Comparison of ENCODE assay signal across 1 cellular context in the genomic region with DNA sequence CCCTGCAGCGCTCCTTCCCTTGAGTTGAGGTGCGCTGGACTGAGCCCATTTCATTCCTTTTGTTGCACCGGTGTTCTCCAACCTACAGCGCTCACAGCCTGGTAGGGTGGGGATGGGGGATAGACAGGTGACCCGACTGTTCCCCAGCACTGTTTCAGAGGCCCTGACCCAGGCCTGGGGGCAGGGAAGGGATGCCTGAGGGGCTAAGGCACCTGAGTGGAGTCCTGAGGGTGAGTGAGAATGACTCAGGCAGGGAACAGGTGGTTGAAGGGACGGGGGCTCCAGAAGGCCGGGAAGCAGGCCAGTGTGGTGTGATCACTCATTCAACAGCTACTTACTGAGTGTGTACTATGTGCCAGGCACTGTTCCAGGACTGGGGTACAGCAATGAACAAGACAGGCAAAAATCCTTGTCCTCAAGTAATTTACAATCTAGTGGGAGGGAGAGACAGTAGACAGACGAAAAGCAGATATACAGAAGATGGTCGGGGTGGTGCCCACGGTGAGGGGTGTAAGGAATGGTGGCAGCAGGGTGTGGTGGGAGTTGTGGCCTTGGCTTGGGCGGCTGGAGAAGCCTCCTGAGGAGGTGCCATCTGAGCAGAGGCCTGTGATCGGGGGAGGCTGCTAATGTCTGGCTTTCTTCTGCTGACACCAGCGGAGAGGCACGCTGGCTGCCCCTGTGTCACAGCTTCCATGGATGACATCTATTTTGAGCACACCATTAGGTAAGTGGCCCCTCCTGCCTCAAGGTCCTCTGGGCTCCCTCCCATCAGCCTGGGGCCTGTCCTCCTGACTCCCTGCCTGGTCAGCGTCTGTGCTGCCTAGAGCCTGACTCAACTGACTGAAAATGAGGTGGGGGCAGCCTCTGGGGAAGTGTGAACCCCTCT.
TF ChIP-seq lines count a peak whose summit lies in the region.

No MANE protein-coding gene starts in this region.

TF ChIP-seq in HEK293, 187 proteins besides CTCF, POLR2A, EP300 and RAD21 (continued from another document):
- TF ChIP-seq, protein P1, sequence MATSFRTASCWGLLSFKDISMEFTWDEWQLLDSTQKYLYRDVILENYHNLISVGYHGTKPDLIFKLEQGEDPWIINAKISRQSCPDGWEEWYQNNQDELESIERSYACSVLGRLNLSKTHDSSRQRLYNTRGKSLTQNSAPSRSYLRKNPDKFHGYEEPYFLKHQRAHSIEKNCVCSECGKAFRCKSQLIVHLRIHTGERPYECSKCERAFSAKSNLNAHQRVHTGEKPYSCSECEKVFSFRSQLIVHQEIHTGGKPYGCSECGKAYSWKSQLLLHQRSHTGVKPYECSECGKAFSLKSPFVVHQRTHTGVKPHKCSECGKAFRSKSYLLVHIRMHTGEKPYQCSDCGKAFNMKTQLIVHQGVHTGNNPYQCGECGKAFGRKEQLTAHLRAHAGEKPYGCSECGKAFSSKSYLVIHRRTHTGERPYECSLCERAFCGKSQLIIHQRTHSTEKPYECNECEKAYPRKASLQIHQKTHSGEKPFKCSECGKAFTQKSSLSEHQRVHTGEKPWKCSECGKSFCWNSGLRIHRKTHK (tag by site-specific recombination; IDR thresholded peaks at IDR 0.05), result no peak
- TF ChIP-seq ZFHX2 (tag by site-specific recombination; conservative IDR thresholded peaks at IDR 0.05), result peak; percentile 52
- TF ChIP-seq, protein P2, sequence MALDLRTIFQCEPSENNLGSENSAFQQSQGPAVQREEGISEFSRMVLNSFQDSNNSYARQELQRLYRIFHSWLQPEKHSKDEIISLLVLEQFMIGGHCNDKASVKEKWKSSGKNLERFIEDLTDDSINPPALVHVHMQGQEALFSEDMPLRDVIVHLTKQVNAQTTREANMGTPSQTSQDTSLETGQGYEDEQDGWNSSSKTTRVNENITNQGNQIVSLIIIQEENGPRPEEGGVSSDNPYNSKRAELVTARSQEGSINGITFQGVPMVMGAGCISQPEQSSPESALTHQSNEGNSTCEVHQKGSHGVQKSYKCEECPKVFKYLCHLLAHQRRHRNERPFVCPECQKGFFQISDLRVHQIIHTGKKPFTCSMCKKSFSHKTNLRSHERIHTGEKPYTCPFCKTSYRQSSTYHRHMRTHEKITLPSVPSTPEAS (tag by site-specific recombination; IDR thresholded peaks at IDR 0.05), result no peak
TF ChIP-seq in HEK293: peak in this region for 4.
